In genomic region chr16:47725188-47725695, GRCh38 we compare ENCODE assay signal across 9 cellular contexts.
"Had no signal": no experiment of that assay in that cellular context is flagged by ENCODE, and none has a peak within 500 bp of the region (broad histone marks: within the 10 kb centered on the region; RNA-seq: fewer than 3 reads in every experiment).

No MANE protein-coding gene starts in this region.

- H3K27ac Mint-ChIP-seq: HFFc6, IgD-negative memory B cell had no signal

- H3K9me3 ChIP-seq: HAP-1 had no signal

- H3K36me3 Mint-ChIP-seq: IgD-negative memory B cell had no signal

- H3K4me3 Mint-ChIP-seq: HFFc6 had no signal

- H3K4me1 ChIP-seq: HAP-1 had no signal

- H3K4me3 ChIP-seq: HAP-1 had no signal

- ATAC-seq: HCT116 had no signal

- H3K9me3 Mint-ChIP-seq: HFFc6, IgD-negative memory B cell had no signal

- H3K36me3 ChIP-seq: HAP-1 had no signal

- DNase-seq: GOT3, H7, HFFc6, Kasumi-1, KG1 had no signal

- H3K27ac ChIP-seq: HL-60 had no signal
